ENCODE assay signal across 8 cellular contexts in genomic region chr12:6535960-6536847, GRCh38. TPM values are rescaled to one million over a fixed set of nuclear protein-coding genes. Genes with fewer than 3 reads are reported as not detected.
DNase-seq lines count a peak whose midpoint lies in the region; ATAC-seq and TF ChIP-seq lines count a peak whose summit lies in the region.

No MANE protein-coding gene starts in this region.

- no peaks in the 10 kb centered on the region for H3K9me3 ChIP-seq in CD8-positive, alpha-beta T cell (ENCODE audit: low read length)
- H3K9me3 ChIP-seq in OCI-LY1 (ENCODE audit: low read length) (no peaks in the 10 kb centered on the region), colonic mucosa (no peaks in the 10 kb centered on the region)

- no peaks in the 10 kb centered on the region for H4K20me1 ChIP-seq in OCI-LY1 (ENCODE audit: insufficient read depth, low read length)

- H3K9me3 Mint-ChIP-seq in CD8-positive, alpha-beta T cell: no peaks in the 10 kb centered on the region
- no peaks in the 10 kb centered on the region for H3K9me3 Mint-ChIP-seq in nephron progenitor cell

- H3K4me3 Mint-ChIP-seq in CD8-positive, alpha-beta T cell: peak overlapping the region; percentile 87
- peak overlapping the region; percentile 93 for H3K4me3 Mint-ChIP-seq in nephron progenitor cell

- peaks cover 17% of the 10 kb centered on the region for H3K79me2 ChIP-seq in OCI-LY1 (ENCODE audit: insufficient read depth, low read length)

- peaks cover 27% of the 10 kb centered on the region for H3K36me3 ChIP-seq in CD8-positive, alpha-beta T cell (ENCODE audit: insufficient read depth, low read length)
- H3K36me3 ChIP-seq in OCI-LY1 (ENCODE audit: insufficient read depth, low read length): peaks cover 68% of the 10 kb centered on the region
- H3K36me3 ChIP-seq in colonic mucosa: peaks cover 15% of the 10 kb centered on the region

- H3K27me3 ChIP-seq in CD8-positive, alpha-beta T cell (ENCODE audit: insufficient read depth, low read length): no peaks in the 10 kb centered on the region
- no peaks in the 10 kb centered on the region for H3K27me3 ChIP-seq in OCI-LY1 (ENCODE audit: insufficient read depth, low read length)
- H3K27me3 ChIP-seq in colonic mucosa: no peaks in the 10 kb centered on the region

- CTCF ChIA-PET in CD8-positive, alpha-beta T cell (lab: Charles Lee): interaction anchor here (0.8 to 9.4 kb wide), 14 partner anchors 15 to 213 kb away, joined by 3 to 170 read pairs (median 8); partner anchors contain the start of genes TAPBPL and VAMP1

- TF ChIP-seq CTCF in CD8-positive, alpha-beta T cell (IDR thresholded peaks at IDR 0.05): no peak
- TF ChIP-seq CTCF in OCI-LY1 (IDR thresholded peaks at IDR 0.05; ENCODE audit: low read length): no peak
- TF ChIP-seq CTCF in colonic mucosa (IDR thresholded peaks at IDR 0.05): no peak
- TF ChIP-seq CTCF in nephron progenitor cell (IDR thresholded peaks at IDR 0.05): no peak

- POLR2A ChIA-PET in CD8-positive, alpha-beta T cell (lab: Charles Lee): interaction anchor here (0.6 to 7.5 kb wide), 18 partner anchors 16 to 355 kb away, joined by 3 to 81 read pairs (median 5); partner anchors contain the start of genes CD27, COPS7A, MRPL51 and TAPBPL

- peak overlapping the region; percentile 96 for H3K27ac Mint-ChIP-seq in CD8-positive, alpha-beta T cell
- peak overlapping the region; percentile 95 for H3K27ac Mint-ChIP-seq in nephron progenitor cell

- DNase-seq in CD8-positive, alpha-beta T cell: no peak
- DNase-seq in colonic mucosa (no peak), nephron progenitor cell (no peak), NOMO-1 treated with DMSO at 0.1 percent for 48 hours (lab: John Stamatoyannopoulos, UW; ENCODE audit: unreplicated experiment) (no peak), foreskin melanocyte (no peak), COR-L47 (lab: John Stamatoyannopoulos, UW) (no peak)

- no peaks in the 10 kb centered on the region for H3K9me2 ChIP-seq in OCI-LY1 (ENCODE audit: low read depth, low read length)

- peak overlapping the region; percentile 91 for H3K4me2 ChIP-seq in OCI-LY1 (ENCODE audit: low read length)

- intact Hi-C loops in CD8-positive, alpha-beta T cell (cut with DNase I, micrococcal nuclease): loop anchor here (2.0 to 10.0 kb wide), 3 partner anchors 201 to 474 kb away; partner anchors contain the start of gene PTPN6 (in 1 of the 2)
- intact Hi-C loops in colonic mucosa (cut with DNase I): loop anchor here (5.0 kb wide), 1 partner anchor 114 kb away; no protein-coding TSS in a partner anchor

- peak overlapping the region; percentile 85 for H3K27ac ChIP-seq in CD8-positive, alpha-beta T cell (ENCODE audit: low read depth, low read length)
- peak overlapping the region; percentile 85 for H3K27ac ChIP-seq in OCI-LY1 (ENCODE audit: low read depth, low read length, poor library complexity, severe bottlenecking)
- peak overlapping the region; percentile 99 for H3K27ac ChIP-seq in colonic mucosa

- H3K4me1 ChIP-seq in CD8-positive, alpha-beta T cell (ENCODE audit: insufficient read depth, low read length): peaks cover 60% of the 10 kb centered on the region
- H3K4me1 ChIP-seq in OCI-LY1 (ENCODE audit: insufficient read depth, low read length, severe bottlenecking) (peaks cover 77% of the 10 kb centered on the region), colonic mucosa (peaks cover 35% of the 10 kb centered on the region)

- H3F3A ChIP-seq in OCI-LY1 (ENCODE audit: insufficient read depth, low read length): no peaks in the 10 kb centered on the region; the same call in none of the 2 replicates

- H2AFZ ChIP-seq in OCI-LY1 (ENCODE audit: low read length): no peak overlapping the region

- H3K27me3 Mint-ChIP-seq in CD8-positive, alpha-beta T cell (ENCODE audit: low read depth): no peaks in the 10 kb centered on the region
- peaks cover 6% of the 10 kb centered on the region for H3K27me3 Mint-ChIP-seq in nephron progenitor cell (ENCODE audit: low read depth, poor library complexity)

- ATAC-seq in CD8-positive, alpha-beta T cell: no peak
- no peak for ATAC-seq in HG02798 (IDR thresholded peaks at IDR 0.05; ENCODE audit: poor library complexity, unreplicated experiment)

- H3K9ac ChIP-seq in OCI-LY1 (ENCODE audit: low read length): peak overlapping the region; percentile 92
- H3K9ac ChIP-seq in colonic mucosa (ENCODE audit: low read depth in 2 of 2, low read length in 2 of 2): peak overlapping the region; percentile 95 to 99

- H3K4me3 ChIP-seq in CD8-positive, alpha-beta T cell (ENCODE audit: low read depth, low read length): peak overlapping the region; percentile 94
- H3K4me3 ChIP-seq in OCI-LY1 (ENCODE audit: low read depth, low read length, poor library complexity, severe bottlenecking) (peak overlapping the region; percentile 98), colonic mucosa (peak overlapping the region; percentile 99)

- H3K36me3 Mint-ChIP-seq in CD8-positive, alpha-beta T cell: peaks cover 51% of the 10 kb centered on the region
- peaks cover 23% of the 10 kb centered on the region for H3K36me3 Mint-ChIP-seq in nephron progenitor cell (ENCODE audit: low read depth)

- H3K4me1 Mint-ChIP-seq in CD8-positive, alpha-beta T cell (ENCODE audit: low read depth): peaks cover 68% of the 10 kb centered on the region
- peaks cover 77% of the 10 kb centered on the region for H3K4me1 Mint-ChIP-seq in nephron progenitor cell

RNA-seq across cellular contexts. Expression of gene GAPDH, which starts 1.9 kb away (rescaled TPM):
- 100 to 1,000 TPM; 503 to 513 TPM for total RNA-seq in CD8-positive, alpha-beta T cell
- 1,000 to 10,000 TPM; 3,442 to 3,768 TPM for total RNA-seq in colonic mucosa

RNA-seq across cellular contexts. Expression of gene IFFO1, which starts 19.6 kb away (rescaled TPM):
- total RNA-seq in CD8-positive, alpha-beta T cell: 10 to 100 TPM; 16.7 to 18.4 TPM
- total RNA-seq in colonic mucosa: 1 to 10 TPM; 2.5 to 4.1 TPM

RNA-seq across cellular contexts. Expression of gene NOP2, which starts 31.9 kb away (rescaled TPM):
- 10 to 100 TPM; 74.4 to 83.6 TPM for total RNA-seq in CD8-positive, alpha-beta T cell
- total RNA-seq in colonic mucosa: 10 to 100 TPM; 19.1 to 39.6 TPM

RNA-seq across cellular contexts. Expression of gene NCAPD2, which starts 42.3 kb away (rescaled TPM):
- 10 to 100 TPM; 11.7 to 13.4 TPM for total RNA-seq in CD8-positive, alpha-beta T cell
- total RNA-seq in colonic mucosa: 10 to 100 TPM; 35.9 to 94.1 TPM

RNA-seq across cellular contexts. Expression of gene MRPL51, which starts 43.1 kb away (rescaled TPM):
- 10 to 100 TPM; 17.4 to 18.4 TPM for total RNA-seq in CD8-positive, alpha-beta T cell
- total RNA-seq in colonic mucosa: 100 to 1,000 TPM; 132 to 220 TPM

Comparison
In these comparisons a context has a peak if more than half of its experiments do, and no peak if none do; other contexts are left out.
1. RNA of gene GAPDH, which starts 1.9 kb away (total RNA-seq): 3,442 to 3,768 TPM in colonic mucosa; 503 to 513 TPM in CD8-positive, alpha-beta T cell; every median in the first group is over 4 times any median in the second.
2. Peak in every context shown above with its lines, with median percentiles within 50 percentile points of each other: H3K27ac ChIP-seq and H3K4me3 ChIP-seq.